1 cellular context compared by ENCODE assay signal in the genomic region with DNA sequence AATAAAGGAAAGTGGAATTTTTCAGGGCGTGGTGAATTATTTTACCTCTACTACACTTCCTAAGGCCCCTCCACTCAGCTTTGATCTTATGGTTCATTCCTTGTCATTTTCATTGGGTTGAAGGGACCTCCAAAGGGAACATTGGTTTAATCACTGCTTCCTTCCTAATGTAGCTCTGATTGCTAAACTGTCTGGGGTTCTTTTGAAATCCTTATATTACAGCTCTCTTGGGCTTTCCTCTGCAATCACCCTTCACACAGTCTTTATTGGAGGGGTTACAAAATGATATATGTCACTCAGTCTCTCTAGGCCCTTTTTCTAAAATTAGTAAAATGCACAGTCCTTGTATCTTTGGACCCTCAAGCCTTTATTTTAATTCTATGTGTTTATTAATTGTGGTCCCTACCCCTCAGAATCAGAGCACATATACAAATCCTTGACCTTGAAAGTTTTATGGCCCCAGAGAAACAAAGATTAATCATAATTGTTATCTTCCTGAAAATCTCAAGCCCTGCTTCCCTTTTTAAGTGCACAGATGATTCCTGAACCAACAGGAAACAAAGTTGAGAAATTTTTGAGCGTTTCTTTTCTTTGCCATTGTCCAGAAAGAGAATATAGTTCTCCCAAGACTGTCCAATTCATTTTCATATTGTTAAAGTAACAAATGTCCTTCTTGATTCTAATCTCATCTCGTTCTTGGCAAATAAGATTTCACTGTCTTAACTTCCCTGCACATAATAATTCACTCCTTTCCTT.
TF ChIP-seq lines count a peak whose summit lies in the region.

No MANE protein-coding gene starts in this region.

TF ChIP-seq in H1, 55 proteins besides CTCF, POLR2A, EP300 and RAD21:
- TF ChIP-seq FOSL1 (IDR thresholded peaks at IDR 0.05; ENCODE audit: insufficient read depth, low read depth, low read length) (no peak), HDAC2 (IDR thresholded peaks at IDR 0.05; ENCODE audit: borderline replicate concordance in 1 of 2, low read depth in 2 of 2, low read length in 2 of 2) (no peak), TAF1 (IDR thresholded peaks at IDR 0.05; ENCODE audit: low read depth, low read length) (no peak), RNF2 (IDR thresholded peaks at IDR 0.05; ENCODE audit: borderline replicate concordance, low read depth, low read length, missing control alignments, poor library complexity, severe bottlenecking) (no peak), SP4 (IDR thresholded peaks at IDR 0.05; ENCODE audit: low read length) (no peak), CTBP2 (IDR thresholded peaks at IDR 0.05; ENCODE audit: borderline replicate concordance, insufficient read depth, insufficient read length, low read length) (no peak), EZH2 (IDR thresholded peaks at IDR 0.05; ENCODE audit: low read depth, low read length, severe bottlenecking) (no peak), NRF1 (IDR thresholded peaks at IDR 0.05; ENCODE audit: low read depth, low read length) (no peak), RFX5 (IDR thresholded peaks at IDR 0.05; ENCODE audit: borderline replicate concordance, low read depth, low read length) (no peak), CHD2 (IDR thresholded peaks at IDR 0.05; ENCODE audit: low read length) (no peak), TEAD4 (IDR thresholded peaks at IDR 0.05; ENCODE audit: low read depth, low read length) (no peak), PHF8 (conservative IDR thresholded peaks at IDR 0.05; ENCODE audit: low read depth, low read length) (no peak), ZNF274 (IDR thresholded peaks at IDR 0.05; ENCODE audit: borderline replicate concordance, extremely low read depth, low read length) (no peak), SRF (IDR thresholded peaks at IDR 0.05; ENCODE audit: low read depth, low read length) (no peak), CHD1 (IDR thresholded peaks at IDR 0.05; ENCODE audit: low read depth, low read length) (no peak), CBX8 (IDR thresholded peaks at IDR 0.05; ENCODE audit: borderline replicate concordance, low read depth, low read length) (no peak)
- TF ChIP-seq, protein P1, sequence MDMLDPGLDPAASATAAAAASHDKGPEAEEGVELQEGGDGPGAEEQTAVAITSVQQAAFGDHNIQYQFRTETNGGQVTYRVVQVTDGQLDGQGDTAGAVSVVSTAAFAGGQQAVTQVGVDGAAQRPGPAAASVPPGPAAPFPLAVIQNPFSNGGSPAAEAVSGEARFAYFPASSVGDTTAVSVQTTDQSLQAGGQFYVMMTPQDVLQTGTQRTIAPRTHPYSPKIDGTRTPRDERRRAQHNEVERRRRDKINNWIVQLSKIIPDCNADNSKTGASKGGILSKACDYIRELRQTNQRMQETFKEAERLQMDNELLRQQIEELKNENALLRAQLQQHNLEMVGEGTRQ (IDR thresholded peaks at IDR 0.05; ENCODE audit: low read length): no peak
- TF ChIP-seq, protein P2, sequence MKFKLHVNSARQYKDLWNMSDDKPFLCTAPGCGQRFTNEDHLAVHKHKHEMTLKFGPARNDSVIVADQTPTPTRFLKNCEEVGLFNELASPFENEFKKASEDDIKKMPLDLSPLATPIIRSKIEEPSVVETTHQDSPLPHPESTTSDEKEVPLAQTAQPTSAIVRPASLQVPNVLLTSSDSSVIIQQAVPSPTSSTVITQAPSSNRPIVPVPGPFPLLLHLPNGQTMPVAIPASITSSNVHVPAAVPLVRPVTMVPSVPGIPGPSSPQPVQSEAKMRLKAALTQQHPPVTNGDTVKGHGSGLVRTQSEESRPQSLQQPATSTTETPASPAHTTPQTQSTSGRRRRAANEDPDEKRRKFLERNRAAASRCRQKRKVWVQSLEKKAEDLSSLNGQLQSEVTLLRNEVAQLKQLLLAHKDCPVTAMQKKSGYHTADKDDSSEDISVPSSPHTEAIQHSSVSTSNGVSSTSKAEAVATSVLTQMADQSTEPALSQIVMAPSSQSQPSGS (IDR thresholded peaks at IDR 0.05; ENCODE audit: low read length): no peak
- TF ChIP-seq, protein P3, sequence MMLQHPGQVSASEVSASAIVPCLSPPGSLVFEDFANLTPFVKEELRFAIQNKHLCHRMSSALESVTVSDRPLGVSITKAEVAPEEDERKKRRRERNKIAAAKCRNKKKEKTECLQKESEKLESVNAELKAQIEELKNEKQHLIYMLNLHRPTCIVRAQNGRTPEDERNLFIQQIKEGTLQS (IDR thresholded peaks at IDR 0.05; ENCODE audit: insufficient read depth, low read depth, low read length): no peak
